Comparison of ENCODE assay signal across 1 cellular context in the genomic region with DNA sequence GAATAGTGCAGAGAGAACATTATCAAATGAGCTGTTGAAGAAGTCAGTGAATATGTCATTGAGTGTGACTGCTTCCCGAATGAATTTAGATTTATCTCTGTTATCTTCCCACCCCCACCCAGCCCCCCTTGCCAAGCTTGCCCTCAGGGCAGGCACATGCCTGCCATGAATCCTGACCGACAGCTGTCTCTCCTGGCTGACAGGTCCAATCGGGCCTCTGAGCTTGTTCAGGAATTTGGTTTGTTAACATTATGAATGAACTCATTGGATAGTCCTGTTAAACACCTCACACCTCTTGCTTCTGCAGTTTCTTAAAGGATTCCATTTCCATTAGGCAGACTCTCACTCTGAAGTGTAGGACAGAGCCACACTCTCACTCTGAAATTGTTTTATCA.
TF ChIP-seq lines count a peak whose summit lies in the region.

No MANE protein-coding gene starts in this region.

TF ChIP-seq in GM23338, 12 proteins besides CTCF, POLR2A, EP300 and RAD21:
- TF ChIP-seq ZNF331 (CRISPR knock-in tag; IDR thresholded peaks at IDR 0.05; ENCODE audit: low read depth) (no peak), JUNB (IDR thresholded peaks at IDR 0.05; ENCODE audit: unreplicated experiment) (no peak), STAT1 (IDR thresholded peaks at IDR 0.05; ENCODE audit: unreplicated experiment) (no peak), NANOG (IDR thresholded peaks at IDR 0.05; ENCODE audit: borderline replicate concordance) (no peak), EZH2 (IDR thresholded peaks at IDR 0.05; ENCODE audit: low read depth, unreplicated experiment) (no peak), ZNF114 (CRISPR knock-in tag; IDR thresholded peaks at IDR 0.05) (no peak), CREB1 (CRISPR knock-in tag; IDR thresholded peaks at IDR 0.05; ENCODE audit: low read depth) (no peak), ETS1 (IDR thresholded peaks at IDR 0.05) (no peak), POLR2AphosphoS5 (IDR thresholded peaks at IDR 0.05; ENCODE audit: low read depth) (no peak), EZH2phosphoT487 (IDR thresholded peaks at IDR 0.05; ENCODE audit: unreplicated experiment) (no peak)
- TF ChIP-seq, protein P1, sequence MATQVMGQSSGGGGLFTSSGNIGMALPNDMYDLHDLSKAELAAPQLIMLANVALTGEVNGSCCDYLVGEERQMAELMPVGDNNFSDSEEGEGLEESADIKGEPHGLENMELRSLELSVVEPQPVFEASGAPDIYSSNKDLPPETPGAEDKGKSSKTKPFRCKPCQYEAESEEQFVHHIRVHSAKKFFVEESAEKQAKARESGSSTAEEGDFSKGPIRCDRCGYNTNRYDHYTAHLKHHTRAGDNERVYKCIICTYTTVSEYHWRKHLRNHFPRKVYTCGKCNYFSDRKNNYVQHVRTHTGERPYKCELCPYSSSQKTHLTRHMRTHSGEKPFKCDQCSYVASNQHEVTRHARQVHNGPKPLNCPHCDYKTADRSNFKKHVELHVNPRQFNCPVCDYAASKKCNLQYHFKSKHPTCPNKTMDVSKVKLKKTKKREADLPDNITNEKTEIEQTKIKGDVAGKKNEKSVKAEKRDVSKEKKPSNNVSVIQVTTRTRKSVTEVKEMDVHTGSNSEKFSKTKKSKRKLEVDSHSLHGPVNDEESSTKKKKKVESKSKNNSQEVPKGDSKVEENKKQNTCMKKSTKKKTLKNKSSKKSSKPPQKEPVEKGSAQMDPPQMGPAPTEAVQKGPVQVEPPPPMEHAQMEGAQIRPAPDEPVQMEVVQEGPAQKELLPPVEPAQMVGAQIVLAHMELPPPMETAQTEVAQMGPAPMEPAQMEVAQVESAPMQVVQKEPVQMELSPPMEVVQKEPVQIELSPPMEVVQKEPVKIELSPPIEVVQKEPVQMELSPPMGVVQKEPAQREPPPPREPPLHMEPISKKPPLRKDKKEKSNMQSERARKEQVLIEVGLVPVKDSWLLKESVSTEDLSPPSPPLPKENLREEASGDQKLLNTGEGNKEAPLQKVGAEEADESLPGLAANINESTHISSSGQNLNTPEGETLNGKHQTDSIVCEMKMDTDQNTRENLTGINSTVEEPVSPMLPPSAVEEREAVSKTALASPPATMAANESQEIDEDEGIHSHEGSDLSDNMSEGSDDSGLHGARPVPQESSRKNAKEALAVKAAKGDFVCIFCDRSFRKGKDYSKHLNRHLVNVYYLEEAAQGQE (IDR thresholded peaks at IDR 0.05; ENCODE audit: unreplicated experiment): no peak
- TF ChIP-seq, protein P2, sequence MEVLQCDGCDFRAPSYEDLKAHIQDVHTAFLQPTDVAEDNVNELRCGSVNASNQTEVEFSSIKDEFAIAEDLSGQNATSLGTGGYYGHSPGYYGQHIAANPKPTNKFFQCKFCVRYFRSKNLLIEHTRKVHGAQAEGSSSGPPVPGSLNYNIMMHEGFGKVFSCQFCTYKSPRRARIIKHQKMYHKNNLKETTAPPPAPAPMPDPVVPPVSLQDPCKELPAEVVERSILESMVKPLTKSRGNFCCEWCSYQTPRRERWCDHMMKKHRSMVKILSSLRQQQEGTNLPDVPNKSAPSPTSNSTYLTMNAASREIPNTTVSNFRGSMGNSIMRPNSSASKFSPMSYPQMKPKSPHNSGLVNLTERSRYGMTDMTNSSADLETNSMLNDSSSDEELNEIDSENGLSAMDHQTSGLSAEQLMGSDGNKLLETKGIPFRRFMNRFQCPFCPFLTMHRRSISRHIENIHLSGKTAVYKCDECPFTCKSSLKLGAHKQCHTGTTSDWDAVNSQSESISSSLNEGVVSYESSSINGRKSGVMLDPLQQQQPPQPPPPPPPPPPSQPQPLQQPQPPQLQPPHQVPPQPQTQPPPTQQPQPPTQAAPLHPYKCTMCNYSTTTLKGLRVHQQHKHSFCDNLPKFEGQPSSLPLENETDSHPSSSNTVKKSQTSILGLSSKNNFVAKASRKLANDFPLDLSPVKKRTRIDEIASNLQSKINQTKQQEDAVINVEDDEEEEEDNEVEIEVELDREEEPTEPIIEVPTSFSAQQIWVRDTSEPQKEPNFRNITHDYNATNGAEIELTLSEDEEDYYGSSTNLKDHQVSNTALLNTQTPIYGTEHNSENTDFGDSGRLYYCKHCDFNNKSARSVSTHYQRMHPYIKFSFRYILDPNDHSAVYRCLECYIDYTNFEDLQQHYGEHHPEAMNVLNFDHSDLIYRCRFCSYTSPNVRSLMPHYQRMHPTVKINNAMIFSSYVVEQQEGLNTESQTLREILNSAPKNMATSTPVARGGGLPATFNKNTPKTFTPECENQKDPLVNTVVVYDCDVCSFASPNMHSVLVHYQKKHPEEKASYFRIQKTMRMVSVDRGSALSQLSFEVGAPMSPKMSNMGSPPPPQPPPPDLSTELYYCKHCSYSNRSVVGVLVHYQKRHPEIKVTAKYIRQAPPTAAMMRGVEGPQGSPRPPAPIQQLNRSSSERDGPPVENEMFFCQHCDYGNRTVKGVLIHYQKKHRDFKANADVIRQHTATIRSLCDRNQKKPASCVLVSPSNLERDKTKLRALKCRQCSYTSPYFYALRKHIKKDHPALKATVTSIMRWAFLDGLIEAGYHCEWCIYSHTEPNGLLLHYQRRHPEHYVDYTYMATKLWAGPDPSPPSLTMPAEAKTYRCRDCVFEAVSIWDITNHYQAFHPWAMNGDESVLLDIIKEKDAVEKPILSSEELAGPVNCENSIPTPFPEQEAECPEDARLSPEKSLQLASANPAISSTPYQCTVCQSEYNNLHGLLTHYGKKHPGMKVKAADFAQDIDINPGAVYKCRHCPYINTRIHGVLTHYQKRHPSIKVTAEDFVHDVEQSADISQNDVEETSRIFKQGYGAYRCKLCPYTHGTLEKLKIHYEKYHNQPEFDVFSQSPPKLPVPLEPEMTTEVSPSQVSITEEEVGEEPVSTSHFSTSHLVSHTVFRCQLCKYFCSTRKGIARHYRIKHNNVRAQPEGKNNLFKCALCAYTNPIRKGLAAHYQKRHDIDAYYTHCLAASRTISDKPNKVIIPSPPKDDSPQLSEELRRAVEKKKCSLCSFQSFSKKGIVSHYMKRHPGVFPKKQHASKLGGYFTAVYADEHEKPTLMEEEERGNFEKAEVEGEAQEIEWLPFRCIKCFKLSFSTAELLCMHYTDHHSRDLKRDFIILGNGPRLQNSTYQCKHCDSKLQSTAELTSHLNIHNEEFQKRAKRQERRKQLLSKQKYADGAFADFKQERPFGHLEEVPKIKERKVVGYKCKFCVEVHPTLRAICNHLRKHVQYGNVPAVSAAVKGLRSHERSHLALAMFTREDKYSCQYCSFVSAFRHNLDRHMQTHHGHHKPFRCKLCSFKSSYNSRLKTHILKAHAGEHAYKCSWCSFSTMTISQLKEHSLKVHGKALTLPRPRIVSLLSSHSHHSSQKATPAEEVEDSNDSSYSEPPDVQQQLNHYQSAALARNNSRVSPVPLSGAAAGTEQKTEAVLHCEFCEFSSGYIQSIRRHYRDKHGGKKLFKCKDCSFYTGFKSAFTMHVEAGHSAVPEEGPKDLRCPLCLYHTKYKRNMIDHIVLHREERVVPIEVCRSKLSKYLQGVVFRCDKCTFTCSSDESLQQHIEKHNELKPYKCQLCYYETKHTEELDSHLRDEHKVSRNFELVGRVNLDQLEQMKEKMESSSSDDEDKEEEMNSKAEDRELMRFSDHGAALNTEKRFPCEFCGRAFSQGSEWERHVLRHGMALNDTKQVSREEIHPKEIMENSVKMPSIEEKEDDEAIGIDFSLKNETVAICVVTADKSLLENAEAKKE (CRISPR knock-in tag; IDR thresholded peaks at IDR 0.05): no peak
